ENCODE assay signal across 24 cellular contexts in the genomic region with DNA sequence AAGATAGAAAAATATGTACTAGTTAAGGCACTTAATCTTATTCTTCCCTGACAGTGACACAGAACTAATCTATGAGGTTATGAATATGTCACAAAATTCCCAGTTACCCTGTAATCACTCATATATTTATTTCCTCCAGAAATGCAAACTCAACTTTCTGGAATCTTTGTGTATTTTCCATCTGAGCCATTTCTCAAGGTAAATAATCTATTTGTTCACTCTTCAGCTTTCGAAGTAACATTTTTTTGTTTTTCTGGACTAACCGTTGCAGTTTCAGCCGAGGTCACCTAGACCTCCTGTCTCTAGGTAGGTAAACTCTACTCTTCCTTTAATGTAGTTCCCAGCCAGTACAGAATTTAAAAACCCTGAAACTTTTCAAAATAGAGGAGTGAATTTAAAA.
"Had no signal": no experiment of that assay in that cellular context is flagged by ENCODE, and none has a peak within 500 bp of the region (broad histone marks: within the 10 kb centered on the region; RNA-seq: fewer than 3 reads in every experiment).

No MANE protein-coding gene starts in this region.

- H3K9ac ChIP-seq: SK-N-SH had no signal

- H3K27me3 ChIP-seq: MG63, SJSA1 had no signal

- H3K4me3 ChIP-seq: MG63, SJSA1 had no signal

- H3K36me3 ChIP-seq: MG63, SJSA1 had no signal

- DNase-seq: Karpas-422, KG1, MG63, NCI-H1092, NCI-H1105 treated with DMSO at 0.1 percent for 48 hours, NCI-H1417 treated with DMSO at 0.1 percent for 48 hours, NCI-H146, NCI-H1694 treated with DMSO at 0.1 percent for 48 hours, NCI-H2029, NCI-H2081 treated with DMSO at 0.1 percent for 48 hours, NCI-H2171, NCI-H226, NCI-H524 treated with DMSO at 0.1 percent for 48 hours, NCI-H69, NCI-H774, Right ventricle myocardium superior, RPMI8226, SIG-M5, SK-N-SH, SW 1271 had no signal

- H3K4me2 ChIP-seq: SK-N-SH had no signal

- H3K27ac ChIP-seq: HL-60, SJSA1 had no signal

- FAIRE-seq: HTR-8/SVneo, RCC 7860 had no signal

- H3K9me3 ChIP-seq: MG63, SJSA1, SK-N-SH had no signal
